In genomic region chr16:69120096-69120664, GRCh38 we compare ENCODE assay signal across 2 cellular contexts.
TF ChIP-seq lines count a peak whose summit lies in the region.

No MANE protein-coding gene starts in this region.

TF ChIP-seq in SK-N-SH, 30 proteins besides CTCF, POLR2A, EP300 and RAD21:
- TF ChIP-seq, protein P1, sequence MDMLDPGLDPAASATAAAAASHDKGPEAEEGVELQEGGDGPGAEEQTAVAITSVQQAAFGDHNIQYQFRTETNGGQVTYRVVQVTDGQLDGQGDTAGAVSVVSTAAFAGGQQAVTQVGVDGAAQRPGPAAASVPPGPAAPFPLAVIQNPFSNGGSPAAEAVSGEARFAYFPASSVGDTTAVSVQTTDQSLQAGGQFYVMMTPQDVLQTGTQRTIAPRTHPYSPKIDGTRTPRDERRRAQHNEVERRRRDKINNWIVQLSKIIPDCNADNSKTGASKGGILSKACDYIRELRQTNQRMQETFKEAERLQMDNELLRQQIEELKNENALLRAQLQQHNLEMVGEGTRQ (IDR thresholded peaks at IDR 0.05; ENCODE audit: borderline replicate concordance, low read depth, low read length), result no peak
- TF ChIP-seq RXRA (IDR thresholded peaks at IDR 0.05; ENCODE audit: borderline replicate concordance, low read depth), result no peak
- TF ChIP-seq REST (IDR thresholded peaks at IDR 0.05; ENCODE audit: low read depth, low read length), result no peak
- TF ChIP-seq ZBTB33 (IDR thresholded peaks at IDR 0.05; ENCODE audit: borderline replicate concordance, low read depth), result no peak
- TF ChIP-seq YY1 (IDR thresholded peaks at IDR 0.05; ENCODE audit: low read depth), result no peak
- TF ChIP-seq TAF1 (IDR thresholded peaks at IDR 0.05; ENCODE audit: borderline replicate concordance, low read depth, low read length), result no peak
- no peak for TF ChIP-seq FOSL2 (IDR thresholded peaks at IDR 0.05; ENCODE audit: borderline replicate concordance, low read depth)
- TF ChIP-seq POLR2AphosphoS5 (IDR thresholded peaks at IDR 0.05; ENCODE audit: low read depth, low read length), result 0 out of 2 replicates have a peak, but pooled peaks have one; percentile 8
- no peak for TF ChIP-seq ELF1 (IDR thresholded peaks at IDR 0.05)

TF ChIP-seq in SK-N-SH treated with all-trans-retinoic acid at 6 μM for 48 hours, 23 proteins besides CTCF, POLR2A, EP300 and RAD21:
- TF ChIP-seq BACH2 (CRISPR knock-in tag; IDR thresholded peaks at IDR 0.05; ENCODE audit: borderline replicate concordance), result no peak
- TF ChIP-seq SNAI2 (CRISPR knock-in tag; IDR thresholded peaks at IDR 0.05), result no peak
- no peak for TF ChIP-seq TCF4 (CRISPR knock-in tag; IDR thresholded peaks at IDR 0.05; ENCODE audit: borderline replicate concordance)
- no peak for TF ChIP-seq ISL1 (CRISPR knock-in tag; IDR thresholded peaks at IDR 0.05)
- TF ChIP-seq ZFP3 (CRISPR knock-in tag; IDR thresholded peaks at IDR 0.05), result no peak
- no peak for TF ChIP-seq GLIS3 (CRISPR knock-in tag; IDR thresholded peaks at IDR 0.05)
- TF ChIP-seq, protein P2, sequence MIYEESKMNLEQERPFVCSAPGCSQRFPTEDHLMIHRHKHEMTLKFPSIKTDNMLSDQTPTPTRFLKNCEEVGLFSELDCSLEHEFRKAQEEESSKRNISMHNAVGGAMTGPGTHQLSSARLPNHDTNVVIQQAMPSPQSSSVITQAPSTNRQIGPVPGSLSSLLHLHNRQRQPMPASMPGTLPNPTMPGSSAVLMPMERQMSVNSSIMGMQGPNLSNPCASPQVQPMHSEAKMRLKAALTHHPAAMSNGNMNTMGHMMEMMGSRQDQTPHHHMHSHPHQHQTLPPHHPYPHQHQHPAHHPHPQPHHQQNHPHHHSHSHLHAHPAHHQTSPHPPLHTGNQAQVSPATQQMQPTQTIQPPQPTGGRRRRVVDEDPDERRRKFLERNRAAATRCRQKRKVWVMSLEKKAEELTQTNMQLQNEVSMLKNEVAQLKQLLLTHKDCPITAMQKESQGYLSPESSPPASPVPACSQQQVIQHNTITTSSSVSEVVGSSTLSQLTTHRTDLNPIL (CRISPR knock-in tag; IDR thresholded peaks at IDR 0.05; ENCODE audit: low read depth), result no peak
TF ChIP-seq in SK-N-SH treated with all-trans-retinoic acid at 6 μM for 48 hours: peak in this region for 0.
